In genomic region chr14:32200368-32201195, GRCh38 we compare ENCODE assay signal across 9 cellular contexts. TPM values are rescaled to one million over a fixed set of nuclear protein-coding genes. Genes with fewer than 3 reads are reported as not detected.
DNase-seq lines count a peak whose midpoint lies in the region; ATAC-seq, FAIRE-seq and TF ChIP-seq lines count a peak whose summit lies in the region.
"Had no signal": no experiment of that assay in that cellular context is flagged by ENCODE, and none has a peak within 500 bp of the region (broad histone marks: within the 10 kb centered on the region; RNA-seq: fewer than 3 reads in every experiment).

No MANE protein-coding gene starts in this region.

- POLR2A ChIA-PET in GM12878 (lab: Charles Lee) = interaction anchor here (0.7 to 0.9 kb wide), 2 partner anchors 123 to 169 kb away, joined by 3 to 5 read pairs; partner anchors contain the start of gene ARHGAP5

- H4K20me1 ChIP-seq in GM12878 (ENCODE audit: control insufficient read depth, insufficient read depth) = no peaks in the 10 kb centered on the region

- peak overlapping the region; percentile 91 for H3K4me2 ChIP-seq in GM12878 (ENCODE audit: control insufficient read depth, insufficient read depth)

- peak overlapping the region; percentile 74 for H2AFZ ChIP-seq in GM12878 (ENCODE audit: control insufficient read depth, low read depth, low read length)

- no peak for TF ChIP-seq POLR2A in GM12878 (IDR thresholded peaks at IDR 0.05; ENCODE audit: low read depth, low read length)

- SMC1A ChIA-PET in GM12878 (lab: Charles Lee; ENCODE audit: uncharacterized antibody, unreplicated experiment) = interaction anchor here (0.7 to 3.0 kb wide), 10 partner anchors 15 to 260 kb away, joined by 3 to 13 read pairs (median 4); no protein-coding TSS in a partner anchor

- ATAC-seq in GM18861 (IDR thresholded peaks at IDR 0.05; ENCODE audit: unreplicated experiment) (peak; percentile 27), GM12878 (peak; percentile 24), HG03565 (IDR thresholded peaks at IDR 0.05; ENCODE audit: unreplicated experiment) (no peak)

- H3K4me1 ChIP-seq in HUES48 (ENCODE audit: control insufficient read depth, insufficient read depth, low read length) = no peaks in the 10 kb centered on the region
- peaks cover 27% of the 10 kb centered on the region for H3K4me1 ChIP-seq in GM12878 (ENCODE audit: control insufficient read depth, insufficient read depth, low read length)
- H3K4me1 ChIP-seq in mononuclear cell (ENCODE audit: insufficient read depth, low read length) = peaks cover 37% of the 10 kb centered on the region

- DNase-seq in GM12878 (ENCODE audit: low read depth, low spot score) = no peak
- no peak for DNase-seq in NCI-H1105 treated with DMSO at 0.1 percent for 48 hours (lab: John Stamatoyannopoulos, UW)
- DNase-seq in NCI-H1092 treated with DMSO at 0.1 percent for 48 hours (lab: John Stamatoyannopoulos, UW) = no peak
- DNase-seq in activated effector memory CD4-positive, alpha-beta T cell treated with Interleukin-2 at 50 U/mL for 16 hours = no peak

- under 1% methylated on average over 14 of the region's 14 CpGs for WGBS in GM12878 (ENCODE audit: insufficient coverage, insufficient replicate concordance, low lambda C conversion rate, missing lambda C conversion rate)

- no peaks in the 10 kb centered on the region for H3K36me3 ChIP-seq in HUES48 (ENCODE audit: control insufficient read depth, insufficient read depth, low read length)
- H3K36me3 ChIP-seq in GM12878 (ENCODE audit: control insufficient read depth in 2 of 2, insufficient read depth in 2 of 2, low read length in 1 of 2) = no peaks in the 10 kb centered on the region

- H3K27me3 ChIP-seq in HUES48 (ENCODE audit: control insufficient read depth, insufficient read depth, low read length) (0 out of 2 replicates have a peak, but pooled peaks cover 8% of the 10 kb centered on the region), GM12878 (replicated peaks in 1 of 2; ENCODE audit: control insufficient read depth in 2 of 2, insufficient read depth in 2 of 2, low read length in 1 of 2) (no peaks in the 10 kb centered on the region), mononuclear cell (ENCODE audit: insufficient read depth, low read length) (peaks cover 12% of the 10 kb centered on the region)

- H3K9ac ChIP-seq in HUES48 (ENCODE audit: low read depth, low read length) (no peak overlapping the region), GM12878 (ENCODE audit: control insufficient read depth, insufficient read depth, low read length) (peak overlapping the region; percentile 3)

- peak overlapping the region; percentile 96 for H3K4me3 ChIP-seq in HUES48 (ENCODE audit: low read depth, low read length)
- H3K4me3 ChIP-seq in GM12878 = peak overlapping the region; percentile 73
- peak overlapping the region; percentile 64 for H3K4me3 ChIP-seq in mononuclear cell (ENCODE audit: low read length)

- no peaks in the 10 kb centered on the region for H3K79me2 ChIP-seq in GM12878 (ENCODE audit: control insufficient read depth, insufficient read depth, low read length)

- CTCF ChIA-PET in GM12878 (lab: Yijun Ruan, JAX) = interaction anchor here (0.8 to 2.6 kb wide), 6 partner anchors 51 to 751 kb away, joined by 3 to 15 read pairs (median 4); no protein-coding TSS in a partner anchor

- TF ChIP-seq CTCF in GM12878 (IDR thresholded peaks at IDR 0.05 in 2 of 3, conservative IDR thresholded peaks at IDR 0.05 in 1 of 3; ENCODE audit: control insufficient read depth in 2 of 3, extremely low read depth in 1 of 3, insufficient read depth in 1 of 3, low read depth in 3 of 3, low read length in 3 of 3) = no peak

- intact Hi-C loops in GM12878 (cut with micrococcal nuclease; ENCODE audit: unreplicated experiment) = no loop called here

- BruUV-seq in GM12878 (replicated peaks; lab: Mats Ljungman, UMichigan) = no TSS peak

- H3K9me3 ChIP-seq in HUES48 (ENCODE audit: control insufficient read depth, insufficient read depth, low read length) (no peaks in the 10 kb centered on the region), GM12878 (replicated peaks; ENCODE audit: control insufficient read depth, insufficient read depth, low read length) (no peaks in the 10 kb centered on the region), mononuclear cell (ENCODE audit: low read depth, low read length) (no peaks in the 10 kb centered on the region)

- H3K27ac ChIP-seq in HUES48 (ENCODE audit: low read depth, low read length) (no peak overlapping the region), GM12878 (ENCODE audit: control insufficient read depth, insufficient read depth) (peak overlapping the region; percentile 34)

- RAD21 ChIA-PET in GM12878 (lab: Charles Lee; ENCODE audit: unreplicated experiment) = interaction anchor here (0.8 to 3.3 kb wide), 5 partner anchors 54 to 127 kb away, joined by 3 to 13 read pairs (median 5); partner anchors contain the start of gene ARHGAP5

- peak; percentile 45 to 90; a peak in 3 of 4 replicates for TF ChIP-seq EP300 in GM12878 (IDR thresholded peaks at IDR 0.05; ENCODE audit: borderline replicate concordance in 1 of 2, control insufficient read depth in 1 of 2, low read depth in 2 of 2, low read length in 2 of 2)

- FAIRE-seq in GM12878 (lab: Jason Lieb, UNC) = no peak

- in situ Hi-C loops in GM12878 (cut with MboI) = loop anchor here (5.0 kb wide), 1 partner anchor 123 kb away; the partner anchor contains the start of gene ARHGAP5

- no peak for TF ChIP-seq RAD21 in GM12878 (IDR thresholded peaks at IDR 0.05; ENCODE audit: insufficient read depth, low read depth, low read length)

TF ChIP-seq in GM12878, 131 proteins besides CTCF, POLR2A, EP300 and RAD21 (continues in another document):
- no peak for TF ChIP-seq CEBPB (IDR thresholded peaks at IDR 0.05; ENCODE audit: borderline replicate concordance in 1 of 2, low read depth in 2 of 2, low read length in 2 of 2)
- TF ChIP-seq BMI1 (IDR thresholded peaks at IDR 0.05; ENCODE audit: borderline replicate concordance) = 0 out of 2 replicates have a peak, but pooled peaks have one; percentile 46
- 0 out of 2 replicates have a peak, but pooled peaks have one; percentile 36 for TF ChIP-seq ATF7 (IDR thresholded peaks at IDR 0.05; ENCODE audit: low read depth)
- no peak for TF ChIP-seq CREM (IDR thresholded peaks at IDR 0.05; ENCODE audit: low read depth)
- no peak for TF ChIP-seq ESRRA (IDR thresholded peaks at IDR 0.05; ENCODE audit: low read length)
- TF ChIP-seq MEF2A (IDR thresholded peaks at IDR 0.05; ENCODE audit: insufficient read depth, low read depth, low read length) = peak; percentile 88
- TF ChIP-seq EZH2 (IDR thresholded peaks at IDR 0.05; ENCODE audit: borderline replicate concordance, control insufficient read depth, low read depth, low read length) = no peak
- TF ChIP-seq ZNF24 (IDR thresholded peaks at IDR 0.05) = peak; percentile 59; the same call in 1 of the 2 replicates
- TF ChIP-seq KAT2A (conservative IDR thresholded peaks at IDR 0.05; ENCODE audit: control insufficient read depth, low read depth, low read length) = no peak
- TF ChIP-seq SMAD1 (IDR thresholded peaks at IDR 0.05; ENCODE audit: low read depth, partially characterized antibody) = no peak
- TF ChIP-seq PAX8 (IDR thresholded peaks at IDR 0.05) = peak; percentile 44; the same call in 1 of the 2 replicates
- TF ChIP-seq POLR2AphosphoS2 (IDR thresholded peaks at IDR 0.05; ENCODE audit: low read depth, low read length) = no peak
- peak; percentile 73 for TF ChIP-seq IKZF1 (conservative IDR thresholded peaks at IDR 0.05)
- no peak for TF ChIP-seq FOS (IDR thresholded peaks at IDR 0.05; ENCODE audit: borderline replicate concordance, extremely low read depth, insufficient read length)
- no peak for TF ChIP-seq TCF7 (IDR thresholded peaks at IDR 0.05; ENCODE audit: borderline replicate concordance)
- 0 out of 2 replicates have a peak, but pooled peaks have one; percentile 60 for TF ChIP-seq RCOR1 (conservative IDR thresholded peaks at IDR 0.05; ENCODE audit: low read depth, low read length)

RNA-seq across cellular contexts. Expression of gene RNU6-7, which starts 1.3 kb away (rescaled TPM):
- total RNA-seq in GM12878 (2013; cell fraction: nucleolus; rRNA removed) = not detected in 2 replicates
- total RNA-seq in GM12878 (2014; rRNA removed) (not detected in 2 replicates), GM12878 (2014; rRNA removed; fragmentation: Illumina TruSeq; extraction: Trizol) (not detected in 2 replicates), GM12878 (2021) (not detected in 2 replicates), mononuclear cell (not detected)
- polyA plus RNA-seq in GM12878 (2011; ENCODE audit: low read depth) = not detected
- polyA plus RNA-seq in GM12878 (2011; rRNA removed) (not detected in 2 replicates), GM12878 (2014; fragmentation: Illumina TruSeq; extraction: Trizol) (not detected in 2 replicates), GM12878 (2014; fragmentation: Nextera tagmentation; extraction: Ambion mirVana) (not detected), GM12878 (2014; rRNA removed) (not detected in 2 replicates), GM12878 (2016; fragmentation: Nextera tagmentation; extraction: Ambion mirVana) (not detected)
- not detected in 2 replicates for polyA plus RNA-seq in GM12878 (2011; cell fraction: cytosol; rRNA removed)
- polyA plus RNA-seq in GM12878 (2011; cell fraction: nucleus; rRNA removed) = not detected in 2 replicates
- polyA plus RNA-seq in GM12878 (2012) = not detected in 2 replicates
- polyA minus RNA-seq in GM12878 (2011; rRNA and poly(A)+ RNA removed) = not detected in 2 replicates
- polyA minus RNA-seq in GM12878 (2011; cell fraction: cytosol; rRNA and poly(A)+ RNA removed) = not detected in 2 replicates
- under 0.01 TPM in 1 of 2 replicates, not detected in the other for polyA minus RNA-seq in GM12878 (2011; cell fraction: nucleus; rRNA and poly(A)+ RNA removed)
- total RNA-seq: subcutaneous adipose tissue had no signal

RNA-seq across cellular contexts. Expression of gene RNU6-8, which starts 2.5 kb away (rescaled TPM):
- total RNA-seq in GM12878 (2013; cell fraction: nucleolus; rRNA removed) = not detected in 2 replicates
- total RNA-seq in GM12878 (2014; rRNA removed) (not detected in 2 replicates), GM12878 (2014; rRNA removed; fragmentation: Illumina TruSeq; extraction: Trizol) (not detected in 2 replicates), GM12878 (2021) (not detected in 2 replicates), mononuclear cell (not detected)
- not detected for polyA plus RNA-seq in GM12878 (2011; ENCODE audit: low read depth)
- polyA plus RNA-seq in GM12878 (2011; rRNA removed) (not detected in 2 replicates), GM12878 (2014; fragmentation: Illumina TruSeq; extraction: Trizol) (not detected in 2 replicates), GM12878 (2014; fragmentation: Nextera tagmentation; extraction: Ambion mirVana) (not detected), GM12878 (2014; rRNA removed) (not detected in 2 replicates), GM12878 (2016; fragmentation: Nextera tagmentation; extraction: Ambion mirVana) (not detected)
- not detected in 2 replicates for polyA plus RNA-seq in GM12878 (2011; cell fraction: cytosol; rRNA removed)
- not detected in 2 replicates for polyA plus RNA-seq in GM12878 (2011; cell fraction: nucleus; rRNA removed)
- polyA plus RNA-seq in GM12878 (2012) = not detected in 2 replicates
- not detected in 2 replicates for polyA minus RNA-seq in GM12878 (2011; rRNA and poly(A)+ RNA removed)
- polyA minus RNA-seq in GM12878 (2011; cell fraction: cytosol; rRNA and poly(A)+ RNA removed) = not detected in 2 replicates
- polyA minus RNA-seq in GM12878 (2011; cell fraction: nucleus; rRNA and poly(A)+ RNA removed) = under 0.01 TPM in 1 of 2 replicates, not detected in the other
- total RNA-seq: subcutaneous adipose tissue had no signal
